In genomic region chr20:39019805-39020325, GRCh38 we compare ENCODE assay signal across 11 cellular contexts. TPM values are rescaled to one million over a fixed set of nuclear protein-coding genes. Genes with fewer than 3 reads are reported as not detected.
DNase-seq lines count a peak whose midpoint lies in the region; ATAC-seq, FAIRE-seq and TF ChIP-seq lines count a peak whose summit lies in the region.
"Had no signal": no experiment of that assay in that cellular context is flagged by ENCODE, and none has a peak within 500 bp of the region (broad histone marks: within the 10 kb centered on the region; RNA-seq: fewer than 3 reads in every experiment).

No MANE protein-coding gene starts in this region.

- H3K4me1 Mint-ChIP-seq in activated naive CD8-positive, alpha-beta T cell treated with anti-CD3 and anti-CD28 coated beads, Interleukin-2, amount 10 ng/mL, durations not matched to agents 7 days and 5 days: peaks cover 20% of the 10 kb centered on the region
- peaks cover 7% of the 10 kb centered on the region for H3K4me1 Mint-ChIP-seq in Calu3 (ENCODE audit: low read depth, unreplicated experiment)

- no peaks in the 10 kb centered on the region for H3K27me3 ChIP-seq in colonic mucosa
- H3K27me3 ChIP-seq: brain microvascular endothelial cell, vagina had no signal

- intact Hi-C loops in colonic mucosa (cut with DNase I): no loop called here
- intact Hi-C loops in Calu3 (cut with micrococcal nuclease; ENCODE audit: unreplicated experiment): no loop called here

- H3K27me3 Mint-ChIP-seq in activated naive CD8-positive, alpha-beta T cell treated with anti-CD3 and anti-CD28 coated beads, Interleukin-2, amount 10 ng/mL, durations not matched to agents 7 days and 5 days: no peaks in the 10 kb centered on the region
- H3K27me3 Mint-ChIP-seq in Calu3 (ENCODE audit: unreplicated experiment): no peaks in the 10 kb centered on the region

- no peaks in the 10 kb centered on the region for H3K9me3 ChIP-seq in colonic mucosa
- H3K9me3 ChIP-seq: vagina had no signal

- POLR2A ChIA-PET in activated naive CD8-positive, alpha-beta T cell treated with anti-CD3 and anti-CD28 coated beads, Interleukin-2, amount 10 ng/mL, durations not matched to agents 7 days and 5 days (lab: Charles Lee): no interaction called here

- H3K4me3 Mint-ChIP-seq in activated naive CD8-positive, alpha-beta T cell treated with anti-CD3 and anti-CD28 coated beads, Interleukin-2, amount 10 ng/mL, durations not matched to agents 7 days and 5 days: no peak overlapping the region
- no peak overlapping the region for H3K4me3 Mint-ChIP-seq in Calu3 (ENCODE audit: low read depth, unreplicated experiment)

- CTCF ChIA-PET in Calu3 (lab: Charles Lee): interaction anchor here (0.6 kb wide), 1 partner anchor 207 kb away, joined by 4 read pairs; no protein-coding TSS in a partner anchor

- TF ChIP-seq CTCF in colonic mucosa (IDR thresholded peaks at IDR 0.05) (no peak), Calu3 (IDR thresholded peaks at IDR 0.05; ENCODE audit: unreplicated experiment) (no peak)

- no peak overlapping the region for H3K27ac ChIP-seq in colonic mucosa
- H3K27ac ChIP-seq: brain microvascular endothelial cell, vagina had no signal

- no TSS peak for BruUV-seq in Calu3 (replicated peaks; lab: Mats Ljungman, UMichigan)

- H3K4me1 ChIP-seq in colonic mucosa: no peaks in the 10 kb centered on the region
- H3K4me1 ChIP-seq: vagina had no signal

- no peaks in the 10 kb centered on the region for H3K9me3 Mint-ChIP-seq in activated naive CD8-positive, alpha-beta T cell treated with anti-CD3 and anti-CD28 coated beads, Interleukin-2, amount 10 ng/mL, durations not matched to agents 7 days and 5 days
- no peaks in the 10 kb centered on the region for H3K9me3 Mint-ChIP-seq in Calu3 (ENCODE audit: low read depth, unreplicated experiment)

- no peak overlapping the region for H3K9ac ChIP-seq in colonic mucosa (ENCODE audit: low read depth in 2 of 2, low read length in 2 of 2)

- no peak overlapping the region for H3K4me3 ChIP-seq in colonic mucosa
- H3K4me3 ChIP-seq: vagina had no signal

- ATAC-seq in GM19438 (IDR thresholded peaks at IDR 0.05; ENCODE audit: low read depth, unreplicated experiment): peak; percentile 73
- peak; percentile 75 for ATAC-seq in HG03097 (IDR thresholded peaks at IDR 0.05; ENCODE audit: low FRiP score, unreplicated experiment)
- ATAC-seq in activated naive CD8-positive, alpha-beta T cell treated with anti-CD3 and anti-CD28 coated beads, Interleukin-2, amount 10 ng/mL, durations not matched to agents 7 days and 5 days (ENCODE audit: low read depth): peak; percentile 47

- no peak overlapping the region for H3K27ac Mint-ChIP-seq in activated naive CD8-positive, alpha-beta T cell treated with anti-CD3 and anti-CD28 coated beads, Interleukin-2, amount 10 ng/mL, durations not matched to agents 7 days and 5 days
- no peak overlapping the region for H3K27ac Mint-ChIP-seq in Calu3 (ENCODE audit: unreplicated experiment)

- H3K36me3 ChIP-seq in colonic mucosa: no peaks in the 10 kb centered on the region

- peak; percentile 88 for FAIRE-seq in GM18507 (lab: Jason Lieb, UNC)

- peaks cover 69% of the 10 kb centered on the region for H3K36me3 Mint-ChIP-seq in activated naive CD8-positive, alpha-beta T cell treated with anti-CD3 and anti-CD28 coated beads, Interleukin-2, amount 10 ng/mL, durations not matched to agents 7 days and 5 days
- H3K36me3 Mint-ChIP-seq in Calu3 (ENCODE audit: insufficient read depth, unreplicated experiment): peaks cover 11% of the 10 kb centered on the region

- DNase-seq in GM18507 (ENCODE audit: extremely low spot score, insufficient read length, low read depth) (no peak), colonic mucosa (no peak), NCI-H2196 (lab: John Stamatoyannopoulos, UW; ENCODE audit: unreplicated experiment) (no peak), Calu3 (no peak), kidney tubule cell (ENCODE audit: low spot score) (no peak)
- no peak for DNase-seq in activated naive CD8-positive, alpha-beta T cell treated with anti-CD3 and anti-CD28 coated beads, Interleukin-2, amount 10 ng/mL, durations not matched to agents 7 days and 5 days
- DNase-seq: brain microvascular endothelial cell, retina had no signal

RNA-seq across cellular contexts. Expression of gene DHX35, which starts 57.7 kb away (rescaled TPM):
- 10 to 100 TPM; 10.3 to 10.7 TPM for total RNA-seq in activated naive CD8-positive, alpha-beta T cell treated with anti-CD3 and anti-CD28 coated beads, Interleukin-2, amount 10 ng/mL, durations not matched to agents 7 days and 5 days
- total RNA-seq in colonic mucosa (10 to 100 TPM; 16.3 to 16.9 TPM), Calu3 (2022) (18.9 and 19.1 TPM in 2 replicates)
